In genomic region chr22:36194971-36195370, GRCh38 we compare ENCODE assay signal across 8 cellular contexts. TPM values are rescaled to one million over a fixed set of nuclear protein-coding genes. Genes with fewer than 3 reads are reported as not detected.
DNase-seq lines count a peak whose midpoint lies in the region; ATAC-seq and TF ChIP-seq lines count a peak whose summit lies in the region.

No MANE protein-coding gene starts in this region.

- no peak overlapping the region for H3K27ac Mint-ChIP-seq in activated CD8-positive, alpha-beta T cell treated with anti-CD3 and anti-CD28 coated beads, Interleukin-2, amount 10 ng/mL, durations not matched to agents 7 days and 5 days
- no peak overlapping the region for H3K27ac Mint-ChIP-seq in naive thymus-derived CD8-positive, alpha-beta T cell

- peak; percentile 82 for TF ChIP-seq CTCF in NB4 (IDR thresholded peaks at IDR 0.05; ENCODE audit: low read depth, low read length)

- CTCF ChIA-PET in activated CD8-positive, alpha-beta T cell treated with anti-CD3 and anti-CD28 coated beads, Interleukin-2, amount 10 ng/mL, durations not matched to agents 7 days and 5 days (lab: Charles Lee): interaction anchor here (0.7 to 3.2 kb wide), 27 partner anchors 9 to 294 kb away, joined by 3 to 21 read pairs (median 5); partner anchors contain the start of genes APOL1, APOL2 and TXN2

- peak; percentile 62 for ATAC-seq in activated CD8-positive, alpha-beta T cell treated with anti-CD3 and anti-CD28 coated beads, Interleukin-2, amount 10 ng/mL, durations not matched to agents 7 days and 5 days
- ATAC-seq in esophagus mucosa: peak; percentile 65
- ATAC-seq in naive thymus-derived CD8-positive, alpha-beta T cell: peak; percentile 65 to 84

- no peaks in the 10 kb centered on the region for H3K9me3 Mint-ChIP-seq in activated CD8-positive, alpha-beta T cell treated with anti-CD3 and anti-CD28 coated beads, Interleukin-2, amount 10 ng/mL, durations not matched to agents 7 days and 5 days (ENCODE audit: insufficient read depth)
- no peaks in the 10 kb centered on the region for H3K9me3 Mint-ChIP-seq in naive thymus-derived CD8-positive, alpha-beta T cell

- peaks cover 44% of the 10 kb centered on the region for H3K4me1 Mint-ChIP-seq in activated CD8-positive, alpha-beta T cell treated with anti-CD3 and anti-CD28 coated beads, Interleukin-2, amount 10 ng/mL, durations not matched to agents 7 days and 5 days (ENCODE audit: low read depth)
- peaks cover 9 to 24% (median 19%) of the 10 kb centered on the region in 4 donors for H3K4me1 Mint-ChIP-seq in naive thymus-derived CD8-positive, alpha-beta T cell

- H3K36me3 Mint-ChIP-seq in activated CD8-positive, alpha-beta T cell treated with anti-CD3 and anti-CD28 coated beads, Interleukin-2, amount 10 ng/mL, durations not matched to agents 7 days and 5 days (ENCODE audit: low read depth): no peaks in the 10 kb centered on the region
- H3K36me3 Mint-ChIP-seq in naive thymus-derived CD8-positive, alpha-beta T cell: no peaks in the 10 kb centered on the region

- POLR2A ChIA-PET in activated CD8-positive, alpha-beta T cell treated with anti-CD3 and anti-CD28 coated beads, Interleukin-2, amount 10 ng/mL, durations not matched to agents 7 days and 5 days (lab: Charles Lee): no interaction called here
- POLR2A ChIA-PET in naive thymus-derived CD8-positive, alpha-beta T cell (lab: Charles Lee): interaction anchor here (1.1 kb wide), 1 partner anchor 57 kb away, joined by 3 read pairs; no protein-coding TSS in a partner anchor

- no peak for TF ChIP-seq POLR2A in NB4 (IDR thresholded peaks at IDR 0.05; ENCODE audit: extremely low read depth, insufficient read length)

- no peaks in the 10 kb centered on the region for H3K27me3 Mint-ChIP-seq in activated CD8-positive, alpha-beta T cell treated with anti-CD3 and anti-CD28 coated beads, Interleukin-2, amount 10 ng/mL, durations not matched to agents 7 days and 5 days (ENCODE audit: low read depth)
- peaks cover 0 to 2% (median 0%) of the 10 kb centered on the region in 5 donors for H3K27me3 Mint-ChIP-seq in naive thymus-derived CD8-positive, alpha-beta T cell

- no peak overlapping the region for H3K4me3 Mint-ChIP-seq in activated CD8-positive, alpha-beta T cell treated with anti-CD3 and anti-CD28 coated beads, Interleukin-2, amount 10 ng/mL, durations not matched to agents 7 days and 5 days
- H3K4me3 Mint-ChIP-seq in naive thymus-derived CD8-positive, alpha-beta T cell: no peak overlapping the region

- DNase-seq in SIG-M5 treated with dmso at 0.1 percent for 504 hours (lab: John Stamatoyannopoulos, UW; ENCODE audit: unreplicated experiment): peak; percentile 28
- DNase-seq in SIG-M5 (lab: John Stamatoyannopoulos, UW): no peak
- DNase-seq in NB4 (ENCODE audit: low read depth): peak; percentile 75
- DNase-seq in activated CD8-positive, alpha-beta T cell treated with anti-CD3 and anti-CD28 coated beads, Interleukin-2, amount 10 ng/mL, durations not matched to agents 7 days and 5 days: peak; percentile 72
- DNase-seq in naive thymus-derived CD8-positive, alpha-beta T cell: peak in 8 of 10 donors; percentile 7 to 48 (median 27)
- DNase-seq in ureter (ENCODE audit: low spot score): peak; percentile 68
- DNase-seq in activated CD4-positive, CD25-positive, alpha-beta regulatory T cell (lab: John Stamatoyannopoulos, UW): no peak

- H3K4me3 ChIP-seq in NB4 (ENCODE audit: low read depth, low read length): no peak overlapping the region

RNA-seq across cellular contexts. Expression of gene APOL4, which starts 6.6 kb away (rescaled TPM):
- 1 to 10 TPM; 6.9 to 8.5 TPM for total RNA-seq in activated CD8-positive, alpha-beta T cell treated with anti-CD3 and anti-CD28 coated beads, Interleukin-2, amount 10 ng/mL, durations not matched to agents 7 days and 5 days
- 3.5 TPM for total RNA-seq in esophagus mucosa
- not detected for total RNA-seq in naive thymus-derived CD8-positive, alpha-beta T cell
- not detected for polyA plus RNA-seq in naive thymus-derived CD8-positive, alpha-beta T cell
- total RNA-seq in ureter: 34.4 TPM

RNA-seq across cellular contexts. Expression of gene APOL3, which starts 34.4 kb away (rescaled TPM):
- 10 to 100 TPM; 77.1 to 80.2 TPM for total RNA-seq in activated CD8-positive, alpha-beta T cell treated with anti-CD3 and anti-CD28 coated beads, Interleukin-2, amount 10 ng/mL, durations not matched to agents 7 days and 5 days
- total RNA-seq in esophagus mucosa (8.7 TPM), ureter (47.4 TPM)
- 100 to 1,000 TPM; 215 to 231 TPM for total RNA-seq in naive thymus-derived CD8-positive, alpha-beta T cell
- polyA plus RNA-seq in naive thymus-derived CD8-positive, alpha-beta T cell: 10 to 100 TPM; 44.6 to 89.5 (median 72.0) TPM

RNA-seq across cellular contexts. Expression of gene APOL2, which starts 44.4 kb away (rescaled TPM):
- total RNA-seq in activated CD8-positive, alpha-beta T cell treated with anti-CD3 and anti-CD28 coated beads, Interleukin-2, amount 10 ng/mL, durations not matched to agents 7 days and 5 days: 10 to 100 TPM; 62.4 TPM
- total RNA-seq in esophagus mucosa (10.8 TPM), ureter (52.7 TPM)
- total RNA-seq in naive thymus-derived CD8-positive, alpha-beta T cell: 10 to 100 TPM; 58.3 to 64.1 TPM
- 10 to 100 TPM; 11.7 to 16.4 (median 16.3) TPM for polyA plus RNA-seq in naive thymus-derived CD8-positive, alpha-beta T cell

RNA-seq across cellular contexts. Expression of gene APOL1, which starts 58.0 kb away (rescaled TPM):
- total RNA-seq in activated CD8-positive, alpha-beta T cell treated with anti-CD3 and anti-CD28 coated beads, Interleukin-2, amount 10 ng/mL, durations not matched to agents 7 days and 5 days: 10 to 100 TPM; 37.4 to 38.2 TPM
- 19.0 TPM for total RNA-seq in esophagus mucosa
- total RNA-seq in naive thymus-derived CD8-positive, alpha-beta T cell: 10 to 100 TPM; 15.3 to 16.5 TPM
- 10 to 100 TPM in 1 of 3 donors, 1 to 10 TPM in 2; 3.3 to 11.8 (median 4.6) TPM for polyA plus RNA-seq in naive thymus-derived CD8-positive, alpha-beta T cell
- 115 TPM for total RNA-seq in ureter

Comparison
In these comparisons a context has a peak if more than half of its experiments do, and no peak if none do; other contexts are left out.
1. DNase-seq: peak in SIG-M5 treated with dmso at 0.1 percent for 504 hours (single experiment), NB4 (single experiment), activated CD8-positive, alpha-beta T cell treated with anti-CD3 and anti-CD28 coated beads, Interleukin-2, amount 10 ng/mL, durations not matched to agents 7 days and 5 days (single experiment), naive thymus-derived CD8-positive, alpha-beta T cell (8 of 10) and ureter (single experiment); none in SIG-M5 (single experiment) and activated CD4-positive, CD25-positive, alpha-beta regulatory T cell (0 of 4).
2. Peak in every context shown above with its lines, with median percentiles within 50 percentile points of each other: ATAC-seq.